Comparison of ENCODE assay signal across 10 cellular contexts in the genomic region with DNA sequence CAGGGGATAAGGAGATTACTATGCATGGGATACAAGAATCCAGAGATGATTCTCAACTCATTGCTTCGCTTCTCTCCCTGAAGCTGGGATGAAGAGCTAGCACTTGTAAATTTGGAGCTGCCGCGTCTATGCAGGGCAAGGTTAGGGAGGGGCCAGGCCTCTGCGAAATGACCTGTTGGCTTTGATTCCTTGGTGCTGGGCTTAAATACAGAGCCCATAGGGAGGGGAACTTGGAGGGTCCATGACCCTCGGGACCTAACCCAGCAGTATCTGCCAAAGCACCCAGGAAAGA. TPM values are rescaled to one million over a fixed set of nuclear protein-coding genes. Genes with fewer than 3 reads are reported as not detected.
A peak's percentile ranks its signal among the peaks of the same experiment; 100 is the strongest.
DNase-seq lines count a peak whose midpoint lies in the region; ATAC-seq and TF ChIP-seq lines count a peak whose summit lies in the region.
"Had no signal": no experiment of that assay in that cellular context is flagged by ENCODE, and none has a peak within 500 bp of the region (broad histone marks: within the 10 kb centered on the region; RNA-seq: fewer than 3 reads in every experiment).

No MANE protein-coding gene starts in this region.

- H3K27me3 Mint-ChIP-seq in activated T-cell treated with anti-CD3 and anti-CD28 coated beads, Interleukin-2, amount 50 U/mL, for 72 hours (ENCODE audit: low read depth): peaks cover 73% of the 10 kb centered on the region
- H3K27me3 Mint-ChIP-seq in activated T-cell treated with anti-CD3 and anti-CD28 coated beads, Interleukin-2, amount 50 U/mL, for 4 hours (ENCODE audit: low read depth): peaks cover 53% of the 10 kb centered on the region
- H3K27me3 Mint-ChIP-seq in chondrocyte (ENCODE audit: low read depth): peaks cover 32% of the 10 kb centered on the region

- peaks cover 1 to 3% of the 10 kb centered on the region in 2 donors for H3K9me3 Mint-ChIP-seq in activated T-cell treated with anti-CD3 and anti-CD28 coated beads, Interleukin-2, amount 50 U/mL, for 72 hours
- no peaks in the 10 kb centered on the region for H3K9me3 Mint-ChIP-seq in activated T-cell treated with anti-CD3 and anti-CD28 coated beads, Interleukin-2, amount 50 U/mL, for 4 hours
- peaks cover 11% of the 10 kb centered on the region for H3K9me3 Mint-ChIP-seq in chondrocyte (ENCODE audit: low read depth)

- ATAC-seq in activated T-cell treated with anti-CD3 and anti-CD28 coated beads, Interleukin-2, amount 50 U/mL, for 72 hours (replicated peaks in 1 of 2): no peak
- ATAC-seq in activated T-cell treated with anti-CD3 and anti-CD28 coated beads, Interleukin-2, amount 50 U/mL, for 4 hours: no peak
- ATAC-seq in lung (ENCODE audit: insufficient read depth, low FRiP score) (no peak), upper lobe of right lung (no peak), GM21360 (IDR thresholded peaks at IDR 0.05; ENCODE audit: unreplicated experiment) (no peak), GM18502 (IDR thresholded peaks at IDR 0.05; ENCODE audit: poor library complexity, unreplicated experiment) (no peak)

- no peak overlapping the region for H3K27ac Mint-ChIP-seq in activated T-cell treated with anti-CD3 and anti-CD28 coated beads, Interleukin-2, amount 50 U/mL, for 72 hours
- no peak overlapping the region for H3K27ac Mint-ChIP-seq in chondrocyte (ENCODE audit: unreplicated experiment)

- H3K4me3 Mint-ChIP-seq in activated T-cell treated with anti-CD3 and anti-CD28 coated beads, Interleukin-2, amount 50 U/mL, for 72 hours: peak overlapping the region; percentile 55 to 62
- H3K4me3 Mint-ChIP-seq in activated T-cell treated with anti-CD3 and anti-CD28 coated beads, Interleukin-2, amount 50 U/mL, for 4 hours: no peak overlapping the region
- H3K4me3 Mint-ChIP-seq in chondrocyte (ENCODE audit: unreplicated experiment): peak overlapping the region; percentile 79

- no peak for TF ChIP-seq CTCF in chondrocyte (IDR thresholded peaks at IDR 0.05)
- no peak for TF ChIP-seq CTCF in lung (IDR thresholded peaks at IDR 0.05; ENCODE audit: control extremely low read depth, extremely low read depth)
- TF ChIP-seq CTCF in upper lobe of right lung (IDR thresholded peaks at IDR 0.05): no peak

- no peak for DNase-seq in activated T-cell treated with anti-CD3 and anti-CD28 coated beads, Interleukin-2, amount 50 U/mL, for 72 hours
- no peak for DNase-seq in activated T-cell treated with anti-CD3 and anti-CD28 coated beads, Interleukin-2, amount 50 U/mL, for 4 hours
- DNase-seq in chondrocyte (ENCODE audit: low spot score): no peak
- DNase-seq in lung (ENCODE audit: low spot score): no peak
- no peak for DNase-seq in upper lobe of right lung
- DNase-seq in NCI-H748 (lab: John Stamatoyannopoulos, UW; ENCODE audit: unreplicated experiment): no peak
- DNase-seq: activated T-cell treated with anti-CD3 and anti-CD28 coated beads, Interleukin-2, amount 50 U/mL, for 48 hours had no signal

- peaks cover 6% of the 10 kb centered on the region for H3K4me1 Mint-ChIP-seq in activated T-cell treated with anti-CD3 and anti-CD28 coated beads, Interleukin-2, amount 50 U/mL, for 72 hours (ENCODE audit: low read depth)
- H3K4me1 Mint-ChIP-seq in activated T-cell treated with anti-CD3 and anti-CD28 coated beads, Interleukin-2, amount 50 U/mL, for 4 hours (ENCODE audit: low read depth): no peaks in the 10 kb centered on the region
- peaks cover 30% of the 10 kb centered on the region for H3K4me1 Mint-ChIP-seq in chondrocyte (ENCODE audit: low read depth)

- peaks cover 0 to 5% of the 10 kb centered on the region in 2 donors for H3K4me1 ChIP-seq in lung (ENCODE audit: control insufficient read depth in 2 of 2, insufficient read depth in 2 of 2, low read length in 2 of 2)
- H3K4me1 ChIP-seq in upper lobe of right lung: peaks cover 11% of the 10 kb centered on the region
- H3K4me1 ChIP-seq: BLaER1 treated with 17β-estradiol and CSF1 and Interleukin-3, amounts not matched to agents 10 nM and 100 nM had no signal

- H3K36me3 ChIP-seq in lung (ENCODE audit: control insufficient read depth in 2 of 2, insufficient read depth in 2 of 2, low read length in 2 of 2) (no peaks in the 10 kb centered on the region), upper lobe of right lung (no peaks in the 10 kb centered on the region)
- H3K36me3 ChIP-seq: BLaER1 treated with 17β-estradiol and CSF1 and Interleukin-3, amounts not matched to agents 10 nM and 100 nM had no signal

- peak overlapping the region in 1 of 2 donors; percentile 54 for H3K27ac ChIP-seq in lung (ENCODE audit: low read depth in 1 of 2, low read length in 1 of 2)
- peak overlapping the region; percentile 78 for H3K27ac ChIP-seq in upper lobe of right lung
- H3K27ac ChIP-seq: BLaER1 treated with 17β-estradiol and CSF1 and Interleukin-3, amounts not matched to agents 10 nM and 100 nM had no signal

- WGBS in lung, 2 donors: 1 to 2% methylated on average over 5 of the region's 5 CpGs

- peaks cover 5% of the 10 kb centered on the region for H3K27me3 ChIP-seq in lung (ENCODE audit: control insufficient read depth, insufficient read depth)
- peaks cover 38% of the 10 kb centered on the region for H3K27me3 ChIP-seq in upper lobe of right lung
- H3K27me3 ChIP-seq: BLaER1 treated with 17β-estradiol and CSF1 and Interleukin-3, amounts not matched to agents 10 nM and 100 nM had no signal

- H3K36me3 Mint-ChIP-seq in activated T-cell treated with anti-CD3 and anti-CD28 coated beads, Interleukin-2, amount 50 U/mL, for 72 hours (ENCODE audit: insufficient read depth in 2 of 2): peaks cover 0 to 6% of the 10 kb centered on the region in 2 donors
- H3K36me3 Mint-ChIP-seq in activated T-cell treated with anti-CD3 and anti-CD28 coated beads, Interleukin-2, amount 50 U/mL, for 4 hours (ENCODE audit: insufficient read depth): no peaks in the 10 kb centered on the region
- peaks cover 8% of the 10 kb centered on the region for H3K36me3 Mint-ChIP-seq in chondrocyte (ENCODE audit: low read depth)

- intact Hi-C loops in upper lobe of right lung (cut with DNase I): no loop called here

- H3K9me3 ChIP-seq in lung (ENCODE audit: control insufficient read depth in 2 of 2, insufficient read depth in 1 of 2, low read length in 1 of 2) (peaks cover 0 to 2% of the 10 kb centered on the region in 2 donors), upper lobe of right lung (no peaks in the 10 kb centered on the region)

- H3K4me3 ChIP-seq in lung: peak overlapping the region; percentile 17
- peak overlapping the region; percentile 46 for H3K4me3 ChIP-seq in upper lobe of right lung
- H3K4me3 ChIP-seq: BLaER1 treated with 17β-estradiol and CSF1 and Interleukin-3, amounts not matched to agents 10 nM and 100 nM had no signal

RNA-seq across cellular contexts. Expression of a gene that starts 0.7 kb away (rescaled TPM):
- total RNA-seq in activated T-cell treated with anti-CD3 and anti-CD28 coated beads, Interleukin-2, amount 50 U/mL, for 72 hours: not detected
- total RNA-seq in activated T-cell treated with anti-CD3 and anti-CD28 coated beads, Interleukin-2, amount 50 U/mL, for 4 hours: not detected
- total RNA-seq in chondrocyte (0.62 to 1.6 TPM (median 0.90 TPM) in 3 replicates), lung (10 to 100 TPM; 24.3 to 59.2 TPM), upper lobe of right lung (12.9 TPM)
- 1 to 10 TPM; 3.1 to 9.9 TPM for polyA plus RNA-seq in lung
